8 cellular contexts compared by ENCODE assay signal in the genomic region with DNA sequence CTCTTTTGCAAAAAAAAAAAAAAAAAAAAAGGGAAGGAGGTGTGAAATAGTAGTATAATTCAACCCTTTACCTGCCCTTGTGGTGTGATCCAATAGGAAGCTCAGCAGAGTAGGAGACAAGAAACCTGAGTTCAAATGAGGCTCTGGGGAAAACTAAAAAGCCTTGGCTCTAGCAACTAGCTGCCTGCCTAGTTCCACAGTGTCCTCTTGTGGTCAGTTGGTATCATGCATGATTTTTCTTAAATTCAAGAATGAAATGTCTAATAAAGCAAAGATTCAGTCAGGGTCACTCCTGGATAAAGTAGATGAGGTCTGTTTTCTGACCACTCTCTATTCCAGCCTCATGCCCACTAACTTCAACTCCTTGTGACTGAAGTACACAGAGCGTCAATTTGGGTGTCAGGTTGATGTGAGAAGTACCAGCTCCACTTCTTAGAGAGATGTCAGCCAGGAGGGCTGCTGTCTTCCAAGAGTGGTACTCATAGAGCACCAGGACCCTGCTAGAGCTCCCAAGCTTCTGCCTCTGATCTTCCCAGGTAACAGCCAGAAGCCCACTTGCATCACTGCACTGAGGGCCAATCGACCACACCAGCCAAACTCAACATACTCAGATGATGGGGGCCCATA. TPM values are rescaled to one million over a fixed set of nuclear protein-coding genes. Genes with fewer than 3 reads are reported as not detected.
DNase-seq lines count a peak whose midpoint lies in the region; ATAC-seq and TF ChIP-seq lines count a peak whose summit lies in the region.

No MANE protein-coding gene starts in this region.

- H3K4me1 Mint-ChIP-seq in natural killer cell, result no peaks in the 10 kb centered on the region
- no peaks in the 10 kb centered on the region for H3K4me1 Mint-ChIP-seq in natural killer cell treated with Interleukin-12 subunit alpha and Interleukin-12 subunit beta and Interleukin-15 and Interleukin-18, amount 100 ng/mL, for 72 hours (ENCODE audit: low read depth in 2 of 2)

- TF ChIP-seq CTCF in natural killer cell (IDR thresholded peaks at IDR 0.05), result peak; percentile 39
- TF ChIP-seq CTCF in esophagus muscularis mucosa (IDR thresholded peaks at IDR 0.05), result peak; percentile 22 to 66 (median 26)

- peaks cover 0 to 3% (median under 1%) of the 10 kb centered on the region in 4 donors for H3K36me3 ChIP-seq in esophagus muscularis mucosa

- H3K9me3 ChIP-seq in esophagus muscularis mucosa, result no peaks in the 10 kb centered on the region

- no peaks in the 10 kb centered on the region for H3K36me3 Mint-ChIP-seq in natural killer cell
- H3K36me3 Mint-ChIP-seq in natural killer cell treated with Interleukin-12 subunit alpha and Interleukin-12 subunit beta and Interleukin-15 and Interleukin-18, amount 100 ng/mL, for 72 hours, result no peaks in the 10 kb centered on the region

- DNase-seq in natural killer cell (no peak), LoVo (ENCODE audit: low spot score) (peak; percentile 66), RKO (ENCODE audit: low spot score) (peak; percentile 66), esophagus muscularis mucosa (ENCODE audit: extremely low spot score) (peak; percentile 50), renal cortical epithelial cell (ENCODE audit: low read depth) (peak; percentile 68)
- DNase-seq in natural killer cell treated with Interleukin-12 subunit alpha and Interleukin-12 subunit beta and Interleukin-15 and Interleukin-18, amount 100 ng/mL, for 72 hours (ENCODE audit: low spot score), result no peak
- no peak for DNase-seq in stimulated activated naive CD4-positive, alpha-beta T cell treated with Interleukin-2 at 50 U/mL for 16 hours (lab: John Stamatoyannopoulos, UW)
- no peak for DNase-seq in activated effector memory CD4-positive, alpha-beta T cell treated with anti-CD3 and anti-CD28 coated beads, Interleukin-2, amount 50 U/mL, for 16 hours

- H3K4me1 ChIP-seq in esophagus muscularis mucosa, result no peaks in the 10 kb centered on the region

- intact Hi-C loops in natural killer cell (cut with micrococcal nuclease) (no loop called here), esophagus muscularis mucosa (cut with DNase I) (no loop called here)

- no peak overlapping the region for H3K27ac ChIP-seq in esophagus muscularis mucosa (replicated peaks in 1 of 4)

- no peak overlapping the region for H3K4me3 Mint-ChIP-seq in natural killer cell
- no peak overlapping the region for H3K4me3 Mint-ChIP-seq in natural killer cell treated with Interleukin-12 subunit alpha and Interleukin-12 subunit beta and Interleukin-15 and Interleukin-18, amount 100 ng/mL, for 72 hours

- H3K27me3 Mint-ChIP-seq in natural killer cell (ENCODE audit: low read depth in 2 of 2), result peaks cover 4 to 13% of the 10 kb centered on the region in 2 donors
- H3K27me3 Mint-ChIP-seq in natural killer cell treated with Interleukin-12 subunit alpha and Interleukin-12 subunit beta and Interleukin-15 and Interleukin-18, amount 100 ng/mL, for 72 hours, result peaks cover 6 to 7% of the 10 kb centered on the region in 2 donors

- no peak overlapping the region for H3K27ac Mint-ChIP-seq in natural killer cell
- no peak overlapping the region for H3K27ac Mint-ChIP-seq in natural killer cell treated with Interleukin-12 subunit alpha and Interleukin-12 subunit beta and Interleukin-15 and Interleukin-18, amount 100 ng/mL, for 72 hours

- no peaks in the 10 kb centered on the region for H3K9me3 Mint-ChIP-seq in natural killer cell
- H3K9me3 Mint-ChIP-seq in natural killer cell treated with Interleukin-12 subunit alpha and Interleukin-12 subunit beta and Interleukin-15 and Interleukin-18, amount 100 ng/mL, for 72 hours, result no peaks in the 10 kb centered on the region

- H3K27me3 ChIP-seq in esophagus muscularis mucosa, result no peaks in the 10 kb centered on the region

- peak in 1 of 3 donors; percentile 55 for ATAC-seq in natural killer cell
- ATAC-seq in natural killer cell treated with Interleukin-12 subunit alpha and Interleukin-12 subunit beta and Interleukin-15 and Interleukin-18, amount 100 ng/mL, for 72 hours, result no peak

- no peak overlapping the region for H3K4me3 ChIP-seq in esophagus muscularis mucosa

- TF ChIP-seq POLR2A in esophagus muscularis mucosa (IDR thresholded peaks at IDR 0.05; ENCODE audit: low read depth), result no peak

- 78% methylated on average over 2 of the region's 2 CpGs for WGBS in esophagus muscularis mucosa

- TF ChIP-seq EP300 in esophagus muscularis mucosa (IDR thresholded peaks at IDR 0.05), result no peak

RNA-seq across cellular contexts. Expression of a gene that starts 10.5 kb away (rescaled TPM):
- total RNA-seq in natural killer cell (10 to 100 TPM; 16.0 to 21.2 (median 21.1) TPM), esophagus muscularis mucosa (10 to 100 TPM; 10.1 to 15.6 (median 12.6) TPM), renal cortical epithelial cell (18.2 and 19.1 TPM in 2 replicates)
- total RNA-seq in natural killer cell treated with Interleukin-12 subunit alpha and Interleukin-12 subunit beta and Interleukin-15 and Interleukin-18, amount 100 ng/mL, for 72 hours, result 100 to 1,000 TPM in 1 of 2 donors, 10 to 100 TPM in 1; 48.6 to 120 TPM

RNA-seq across cellular contexts. Expression of a gene that starts 15.6 kb away (rescaled TPM):
- total RNA-seq in natural killer cell, result 10 to 100 TPM; 36.0 to 50.0 (median 43.8) TPM
- total RNA-seq in natural killer cell treated with Interleukin-12 subunit alpha and Interleukin-12 subunit beta and Interleukin-15 and Interleukin-18, amount 100 ng/mL, for 72 hours, result 10 to 100 TPM; 41.8 to 49.7 TPM
- total RNA-seq in esophagus muscularis mucosa, result 10 to 100 TPM; 18.8 to 27.7 (median 21.3) TPM
- total RNA-seq in renal cortical epithelial cell, result 44.1 and 74.8 TPM in 2 replicates

Comparison
In these comparisons a context has a peak if more than half of its experiments do, and no peak if none do; other contexts are left out.
1. DNase-seq: peak in LoVo (single experiment), RKO (single experiment), esophagus muscularis mucosa (single experiment) and renal cortical epithelial cell (single experiment); none in natural killer cell (single experiment), natural killer cell treated with Interleukin-12 subunit alpha and Interleukin-12 subunit beta and Interleukin-15 and Interleukin-18, amount 100 ng/mL, for 72 hours (single experiment), stimulated activated naive CD4-positive, alpha-beta T cell treated with Interleukin-2 at 50 U/mL for 16 hours (single experiment) and activated effector memory CD4-positive, alpha-beta T cell treated with anti-CD3 and anti-CD28 coated beads, Interleukin-2, amount 50 U/mL, for 16 hours (single experiment).